9 cellular contexts compared by ENCODE assay signal in genomic region chr5:150489358-150490295, GRCh38. TPM values are rescaled to one million over a fixed set of nuclear protein-coding genes. Genes with fewer than 3 reads are reported as not detected.
DNase-seq lines count a peak whose midpoint lies in the region; ATAC-seq and TF ChIP-seq lines count a peak whose summit lies in the region.
"Had no signal": no experiment of that assay in that cellular context is flagged by ENCODE, and none has a peak within 500 bp of the region (broad histone marks: within the 10 kb centered on the region; RNA-seq: fewer than 3 reads in every experiment).

No MANE protein-coding gene starts in this region.

- H3K23ac ChIP-seq in mesenchymal stem cell (ENCODE audit: low read length in 2 of 2): no peak overlapping the region

- POLR2A ChIA-PET in activated CD4-positive, alpha-beta memory T cell treated with anti-CD3 and anti-CD28 coated beads for 36 hours (lab: Charles Lee): no interaction called here

- no peaks in the 10 kb centered on the region for H3K9me3 Mint-ChIP-seq in activated CD4-positive, alpha-beta memory T cell treated with anti-CD3 and anti-CD28 coated beads for 36 hours

- 18% methylated on average over 9 of the region's 9 CpGs for WGBS in mesenchymal stem cell

- H3K4me3 Mint-ChIP-seq in activated CD4-positive, alpha-beta memory T cell treated with anti-CD3 and anti-CD28 coated beads for 36 hours: no peak overlapping the region

- peak overlapping the region; percentile 75 for H2AK5ac ChIP-seq in mesenchymal stem cell (ENCODE audit: low read length, severe bottlenecking)

- H2BK120ac ChIP-seq in mesenchymal stem cell (ENCODE audit: low read depth, low read length): peak overlapping the region; percentile 27

- H3K4ac ChIP-seq in mesenchymal stem cell (ENCODE audit: low read depth in 1 of 2, low read length in 2 of 2): peak overlapping the region; percentile 32 to 57

- H3K27me3 Mint-ChIP-seq in activated CD4-positive, alpha-beta memory T cell treated with anti-CD3 and anti-CD28 coated beads for 36 hours: peaks cover 16% of the 10 kb centered on the region

- ATAC-seq in HG03108 (IDR thresholded peaks at IDR 0.05; ENCODE audit: unreplicated experiment): peak; percentile 86

- H3K79me1 ChIP-seq in mesenchymal stem cell (replicated peaks; ENCODE audit: low read length, poor library complexity, severe bottlenecking): no peaks in the 10 kb centered on the region

- CTCF ChIA-PET in activated CD4-positive, alpha-beta memory T cell treated with anti-CD3 and anti-CD28 coated beads for 36 hours (lab: Charles Lee): interaction anchor here (1.2 to 2.1 kb wide), 2 partner anchors 16 to 55 kb away, joined by 3 to 6 read pairs; no protein-coding TSS in a partner anchor

- no peak overlapping the region for H2AFZ ChIP-seq in mesenchymal stem cell (ENCODE audit: low read depth, low read length)

- H3K27ac ChIP-seq in mesenchymal stem cell (ENCODE audit: low read length, poor library complexity, severe bottlenecking): peak overlapping the region; percentile 96
- H3K27ac ChIP-seq: 22Rv1 had no signal

- H2BK12ac ChIP-seq in mesenchymal stem cell (ENCODE audit: low read length in 2 of 2): no peak overlapping the region

- intact Hi-C loops in activated CD4-positive, alpha-beta memory T cell treated with anti-CD3 and anti-CD28 coated beads for 36 hours (cut with micrococcal nuclease): no loop called here

- H3K14ac ChIP-seq in mesenchymal stem cell (ENCODE audit: low read length in 2 of 2): no peak overlapping the region

- H3K18ac ChIP-seq in mesenchymal stem cell (ENCODE audit: low read depth in 1 of 2, low read length in 2 of 2): peak overlapping the region; percentile 63 to 68

- H3K36me3 Mint-ChIP-seq in activated CD4-positive, alpha-beta memory T cell treated with anti-CD3 and anti-CD28 coated beads for 36 hours: no peaks in the 10 kb centered on the region

- H2BK15ac ChIP-seq in mesenchymal stem cell (ENCODE audit: low read depth, poor library complexity, severe bottlenecking): no peak overlapping the region

- H3K9ac ChIP-seq in adipocyte (ENCODE audit: low read length): peak overlapping the region; percentile 84
- H3K9ac ChIP-seq in mesenchymal stem cell (ENCODE audit: low read length): peak overlapping the region; percentile 93

- no peaks in the 10 kb centered on the region for H3K27me3 ChIP-seq in adipocyte (replicated peaks; ENCODE audit: control insufficient read depth, insufficient read depth, low read length)
- H3K27me3 ChIP-seq in mesenchymal stem cell (ENCODE audit: control insufficient read depth in 1 of 2, insufficient read depth in 1 of 2, low read length in 2 of 2): no peaks in the 10 kb centered on the region

- H2BK5ac ChIP-seq in mesenchymal stem cell (ENCODE audit: low read depth, low read length, poor library complexity, severe bottlenecking): no peak overlapping the region

- TF ChIP-seq POLR2A in erythroblast (IDR thresholded peaks at IDR 0.05; ENCODE audit: low read length): no peak

- H4K8ac ChIP-seq in mesenchymal stem cell (ENCODE audit: low read length): peak overlapping the region; percentile 38

- H3K36me3 ChIP-seq in adipocyte (ENCODE audit: control insufficient read depth, insufficient read depth, low read length, severe bottlenecking): peaks cover 26% of the 10 kb centered on the region
- peaks cover 24 to 26% of the 10 kb centered on the region in 2 experiments for H3K36me3 ChIP-seq in mesenchymal stem cell (ENCODE audit: control insufficient read depth in 1 of 2, insufficient read depth in 2 of 2, low read depth in 1 of 2, low read length in 2 of 2)

- peaks cover 7% of the 10 kb centered on the region for H3K4me1 Mint-ChIP-seq in activated CD4-positive, alpha-beta memory T cell treated with anti-CD3 and anti-CD28 coated beads for 36 hours (ENCODE audit: low read depth)

- peaks cover 61% of the 10 kb centered on the region for H3K4me1 ChIP-seq in adipocyte (ENCODE audit: control insufficient read depth, insufficient read depth, low read length)
- peaks cover 51% of the 10 kb centered on the region for H3K4me1 ChIP-seq in mesenchymal stem cell (ENCODE audit: control insufficient read depth, insufficient read depth, low read depth, low read length)

- H3K27ac Mint-ChIP-seq in activated CD4-positive, alpha-beta memory T cell treated with anti-CD3 and anti-CD28 coated beads for 36 hours: no peak overlapping the region

- H3K4me2 ChIP-seq in mesenchymal stem cell (ENCODE audit: low read length, poor library complexity, severe bottlenecking): peak overlapping the region; percentile 19

- no peak overlapping the region for H4K91ac ChIP-seq in mesenchymal stem cell (ENCODE audit: low read length)

- H3K9me3 ChIP-seq in adipocyte (ENCODE audit: control insufficient read depth, low read length): no peaks in the 10 kb centered on the region
- H3K9me3 ChIP-seq in mesenchymal stem cell (ENCODE audit: control insufficient read depth, low read length): no peaks in the 10 kb centered on the region

- H3K4me3 ChIP-seq in adipocyte (ENCODE audit: low read length) (peak overlapping the region; percentile 68), mesenchymal stem cell (ENCODE audit: insufficient read depth in 1 of 2, low read depth in 1 of 2, low read length in 2 of 2) (peak overlapping the region in 1 of 2 experiments; percentile 85)

- DNase-seq in DMS 273 (lab: John Stamatoyannopoulos, UW; ENCODE audit: unreplicated experiment) (peak; percentile 50), DMS 273 treated with DMSO at 0.1 percent for 48 hours (lab: John Stamatoyannopoulos, UW) (no peak), adipocyte (ENCODE audit: low read depth) (peak; percentile 49), mesenchymal stem cell (peak; percentile 77), NCI-H774 (lab: John Stamatoyannopoulos, UW) (no peak), erythroblast (lab: John Stamatoyannopoulos, UW) (no peak)
- no peak for DNase-seq in activated CD4-positive, alpha-beta memory T cell treated with anti-CD3 and anti-CD28 coated beads for 36 hours

RNA-seq across cellular contexts. Expression of gene NDST1, which starts 18.3 kb away (rescaled TPM):
- polyA plus RNA-seq in mesenchymal stem cell (2013, experiment 1 of 2): 64.3 TPM
- polyA plus RNA-seq in mesenchymal stem cell (2013, experiment 2 of 2): 64.6 TPM
- total RNA-seq in activated CD4-positive, alpha-beta memory T cell treated with anti-CD3 and anti-CD28 coated beads for 36 hours: 1 to 10 TPM; 2.5 to 2.6 TPM

RNA-seq across cellular contexts. Expression of gene RPS14, which starts 40.1 kb away (rescaled TPM):
- 3,588 TPM for polyA plus RNA-seq in mesenchymal stem cell (2013, experiment 1 of 2)
- 3,623 TPM for polyA plus RNA-seq in mesenchymal stem cell (2013, experiment 2 of 2)
- 1,000 to 10,000 TPM; 3,748 to 3,882 TPM for total RNA-seq in activated CD4-positive, alpha-beta memory T cell treated with anti-CD3 and anti-CD28 coated beads for 36 hours

Comparison
In these comparisons a context has a peak if more than half of its experiments do, and no peak if none do; other contexts are left out.
1. DNase-seq: peak in DMS 273 (single experiment), adipocyte (single experiment) and mesenchymal stem cell (single experiment); none in DMS 273 treated with DMSO at 0.1 percent for 48 hours (single experiment), NCI-H774 (single experiment), erythroblast (0 of 2) and activated CD4-positive, alpha-beta memory T cell treated with anti-CD3 and anti-CD28 coated beads for 36 hours (single experiment).